In the genomic region with DNA sequence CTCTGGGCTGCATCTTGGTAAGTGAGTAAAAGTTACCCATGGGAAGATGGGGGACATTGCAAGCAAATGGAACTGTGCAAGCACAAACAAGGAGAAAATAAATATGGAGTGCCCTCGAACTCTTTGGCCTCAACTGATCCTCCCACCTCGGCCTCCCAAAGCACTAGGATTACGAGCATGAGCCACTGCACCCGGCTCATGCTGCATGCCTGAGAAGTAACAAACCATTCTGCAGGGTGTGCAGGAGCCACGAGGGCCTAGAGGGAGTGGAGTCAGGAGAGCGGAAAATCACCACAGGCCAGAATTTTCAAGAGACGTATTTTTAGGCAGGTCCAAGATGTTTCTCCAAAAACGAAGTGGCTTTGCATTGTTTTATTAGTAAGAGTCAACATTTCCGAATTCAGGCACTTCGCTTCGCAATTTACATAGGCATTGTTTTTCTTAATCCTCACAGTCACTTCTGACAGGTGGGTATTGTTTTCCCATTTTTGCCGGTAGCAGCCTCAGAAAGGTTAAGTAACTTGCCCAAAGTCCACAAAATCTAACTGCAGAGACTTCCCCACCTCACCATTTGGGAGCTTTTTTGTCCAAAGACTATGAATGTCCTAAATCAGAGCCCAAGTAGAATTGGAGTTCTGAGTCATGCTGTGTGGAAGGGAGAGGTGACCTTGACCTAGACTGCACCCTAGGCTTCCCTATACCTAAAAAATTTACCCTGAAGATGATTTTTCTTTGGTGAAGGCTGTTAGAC, we compare ENCODE assay signal across 1 cellular context.
TF ChIP-seq lines count a peak whose summit lies in the region.

No MANE protein-coding gene starts in this region.

TF ChIP-seq in HepG2, 621 proteins besides CTCF, POLR2A, EP300 and RAD21 (continued from another document and continues in another):
- TF ChIP-seq ZBTB8A (CRISPR knock-in tag; IDR thresholded peaks at IDR 0.05; ENCODE audit: borderline replicate concordance, low read depth) (no peak), ZNF772 (CRISPR knock-in tag; IDR thresholded peaks at IDR 0.05) (no peak), GTF3A (CRISPR knock-in tag; conservative IDR thresholded peaks at IDR 0.05) (no peak), ZNF747 (CRISPR knock-in tag; IDR thresholded peaks at IDR 0.05; ENCODE audit: borderline replicate concordance) (no peak), MTF1 (CRISPR knock-in tag; IDR thresholded peaks at IDR 0.05) (no peak), GFI1 (CRISPR knock-in tag; IDR thresholded peaks at IDR 0.05; ENCODE audit: borderline replicate concordance) (0 out of 2 replicates have a peak, but pooled peaks have one; percentile 69), FLYWCH1 (CRISPR knock-in tag; IDR thresholded peaks at IDR 0.05) (no peak), CREM (IDR thresholded peaks at IDR 0.05) (0 out of 2 replicates have a peak, but pooled peaks have one; percentile 10), CREM (CRISPR knock-in tag; IDR thresholded peaks at IDR 0.05) (no peak), ZNF629 (CRISPR knock-in tag; conservative IDR thresholded peaks at IDR 0.05) (0 out of 2 replicates have a peak, but pooled peaks have one; percentile 13), BORCS8-MEF2B (CRISPR knock-in tag; IDR thresholded peaks at IDR 0.05) (no peak), POGZ (CRISPR knock-in tag; IDR thresholded peaks at IDR 0.05) (peak; percentile 19; the same call in 1 of the 2 replicates), ZNF317 (CRISPR knock-in tag; IDR thresholded peaks at IDR 0.05) (no peak), FOSL2 (CRISPR knock-in tag; IDR thresholded peaks at IDR 0.05) (peak; percentile 69), NFKBIZ (CRISPR knock-in tag; IDR thresholded peaks at IDR 0.05) (no peak), KMT2A (CRISPR knock-in tag; IDR thresholded peaks at IDR 0.05) (no peak), GLI4 (CRISPR knock-in tag; IDR thresholded peaks at IDR 0.05; ENCODE audit: borderline replicate concordance) (no peak), NFKB2 (CRISPR knock-in tag; IDR thresholded peaks at IDR 0.05; ENCODE audit: borderline replicate concordance) (no peak), NBN (conservative IDR thresholded peaks at IDR 0.05) (no peak), SRF (IDR thresholded peaks at IDR 0.05; ENCODE audit: low read depth, low read length) (no peak), MAZ (IDR thresholded peaks at IDR 0.05; ENCODE audit: borderline replicate concordance, low read depth, low read length) (no peak), MAZ (CRISPR knock-in tag; IDR thresholded peaks at IDR 0.05; ENCODE audit: low read depth) (no peak), JUND (CRISPR knock-in tag; IDR thresholded peaks at IDR 0.05) (0 out of 2 replicates have a peak, but pooled peaks have one; percentile 17), ZNF589 (CRISPR knock-in tag; conservative IDR thresholded peaks at IDR 0.05) (no peak), RXRB (CRISPR knock-in tag; IDR thresholded peaks at IDR 0.05; ENCODE audit: borderline replicate concordance) (peak; percentile 51), ZNF572 (CRISPR knock-in tag; IDR thresholded peaks at IDR 0.05) (no peak), ZNF652 (CRISPR knock-in tag; IDR thresholded peaks at IDR 0.05; ENCODE audit: borderline replicate concordance, low read depth) (no peak), ZMYM2 (CRISPR knock-in tag; IDR thresholded peaks at IDR 0.05) (no peak), ZNF3 (CRISPR knock-in tag; IDR thresholded peaks at IDR 0.05) (no peak), SOX6 (IDR thresholded peaks at IDR 0.05) (no peak), SOX6 (CRISPR knock-in tag; IDR thresholded peaks at IDR 0.05) (peak; percentile 90), ZNF773 (CRISPR knock-in tag; IDR thresholded peaks at IDR 0.05; ENCODE audit: borderline replicate concordance) (no peak), GZF1 (CRISPR knock-in tag; IDR thresholded peaks at IDR 0.05) (no peak), ZNF75D (CRISPR knock-in tag; IDR thresholded peaks at IDR 0.05; ENCODE audit: borderline replicate concordance) (no peak), RARA (CRISPR knock-in tag; IDR thresholded peaks at IDR 0.05) (peak; percentile 59), ZNF260 (CRISPR knock-in tag; IDR thresholded peaks at IDR 0.05; ENCODE audit: borderline replicate concordance, low read depth) (no peak), ZNF124 (CRISPR knock-in tag; IDR thresholded peaks at IDR 0.05) (no peak)
- TF ChIP-seq, protein P1, sequence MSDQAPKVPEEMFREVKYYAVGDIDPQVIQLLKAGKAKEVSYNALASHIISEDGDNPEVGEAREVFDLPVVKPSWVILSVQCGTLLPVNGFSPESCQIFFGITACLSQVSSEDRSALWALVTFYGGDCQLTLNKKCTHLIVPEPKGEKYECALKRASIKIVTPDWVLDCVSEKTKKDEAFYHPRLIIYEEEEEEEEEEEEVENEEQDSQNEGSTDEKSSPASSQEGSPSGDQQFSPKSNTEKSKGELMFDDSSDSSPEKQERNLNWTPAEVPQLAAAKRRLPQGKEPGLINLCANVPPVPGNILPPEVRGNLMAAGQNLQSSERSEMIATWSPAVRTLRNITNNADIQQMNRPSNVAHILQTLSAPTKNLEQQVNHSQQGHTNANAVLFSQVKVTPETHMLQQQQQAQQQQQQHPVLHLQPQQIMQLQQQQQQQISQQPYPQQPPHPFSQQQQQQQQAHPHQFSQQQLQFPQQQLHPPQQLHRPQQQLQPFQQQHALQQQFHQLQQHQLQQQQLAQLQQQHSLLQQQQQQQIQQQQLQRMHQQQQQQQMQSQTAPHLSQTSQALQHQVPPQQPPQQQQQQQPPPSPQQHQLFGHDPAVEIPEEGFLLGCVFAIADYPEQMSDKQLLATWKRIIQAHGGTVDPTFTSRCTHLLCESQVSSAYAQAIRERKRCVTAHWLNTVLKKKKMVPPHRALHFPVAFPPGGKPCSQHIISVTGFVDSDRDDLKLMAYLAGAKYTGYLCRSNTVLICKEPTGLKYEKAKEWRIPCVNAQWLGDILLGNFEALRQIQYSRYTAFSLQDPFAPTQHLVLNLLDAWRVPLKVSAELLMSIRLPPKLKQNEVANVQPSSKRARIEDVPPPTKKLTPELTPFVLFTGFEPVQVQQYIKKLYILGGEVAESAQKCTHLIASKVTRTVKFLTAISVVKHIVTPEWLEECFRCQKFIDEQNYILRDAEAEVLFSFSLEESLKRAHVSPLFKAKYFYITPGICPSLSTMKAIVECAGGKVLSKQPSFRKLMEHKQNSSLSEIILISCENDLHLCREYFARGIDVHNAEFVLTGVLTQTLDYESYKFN (CRISPR knock-in tag; conservative IDR thresholded peaks at IDR 0.05), result 0 out of 2 replicates have a peak, but pooled peaks have one; percentile 22
- TF ChIP-seq, protein P2, sequence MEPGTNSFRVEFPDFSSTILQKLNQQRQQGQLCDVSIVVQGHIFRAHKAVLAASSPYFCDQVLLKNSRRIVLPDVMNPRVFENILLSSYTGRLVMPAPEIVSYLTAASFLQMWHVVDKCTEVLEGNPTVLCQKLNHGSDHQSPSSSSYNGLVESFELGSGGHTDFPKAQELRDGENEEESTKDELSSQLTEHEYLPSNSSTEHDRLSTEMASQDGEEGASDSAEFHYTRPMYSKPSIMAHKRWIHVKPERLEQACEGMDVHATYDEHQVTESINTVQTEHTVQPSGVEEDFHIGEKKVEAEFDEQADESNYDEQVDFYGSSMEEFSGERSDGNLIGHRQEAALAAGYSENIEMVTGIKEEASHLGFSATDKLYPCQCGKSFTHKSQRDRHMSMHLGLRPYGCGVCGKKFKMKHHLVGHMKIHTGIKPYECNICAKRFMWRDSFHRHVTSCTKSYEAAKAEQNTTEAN (CRISPR knock-in tag; conservative IDR thresholded peaks at IDR 0.05), result no peak
- TF ChIP-seq, protein P3, sequence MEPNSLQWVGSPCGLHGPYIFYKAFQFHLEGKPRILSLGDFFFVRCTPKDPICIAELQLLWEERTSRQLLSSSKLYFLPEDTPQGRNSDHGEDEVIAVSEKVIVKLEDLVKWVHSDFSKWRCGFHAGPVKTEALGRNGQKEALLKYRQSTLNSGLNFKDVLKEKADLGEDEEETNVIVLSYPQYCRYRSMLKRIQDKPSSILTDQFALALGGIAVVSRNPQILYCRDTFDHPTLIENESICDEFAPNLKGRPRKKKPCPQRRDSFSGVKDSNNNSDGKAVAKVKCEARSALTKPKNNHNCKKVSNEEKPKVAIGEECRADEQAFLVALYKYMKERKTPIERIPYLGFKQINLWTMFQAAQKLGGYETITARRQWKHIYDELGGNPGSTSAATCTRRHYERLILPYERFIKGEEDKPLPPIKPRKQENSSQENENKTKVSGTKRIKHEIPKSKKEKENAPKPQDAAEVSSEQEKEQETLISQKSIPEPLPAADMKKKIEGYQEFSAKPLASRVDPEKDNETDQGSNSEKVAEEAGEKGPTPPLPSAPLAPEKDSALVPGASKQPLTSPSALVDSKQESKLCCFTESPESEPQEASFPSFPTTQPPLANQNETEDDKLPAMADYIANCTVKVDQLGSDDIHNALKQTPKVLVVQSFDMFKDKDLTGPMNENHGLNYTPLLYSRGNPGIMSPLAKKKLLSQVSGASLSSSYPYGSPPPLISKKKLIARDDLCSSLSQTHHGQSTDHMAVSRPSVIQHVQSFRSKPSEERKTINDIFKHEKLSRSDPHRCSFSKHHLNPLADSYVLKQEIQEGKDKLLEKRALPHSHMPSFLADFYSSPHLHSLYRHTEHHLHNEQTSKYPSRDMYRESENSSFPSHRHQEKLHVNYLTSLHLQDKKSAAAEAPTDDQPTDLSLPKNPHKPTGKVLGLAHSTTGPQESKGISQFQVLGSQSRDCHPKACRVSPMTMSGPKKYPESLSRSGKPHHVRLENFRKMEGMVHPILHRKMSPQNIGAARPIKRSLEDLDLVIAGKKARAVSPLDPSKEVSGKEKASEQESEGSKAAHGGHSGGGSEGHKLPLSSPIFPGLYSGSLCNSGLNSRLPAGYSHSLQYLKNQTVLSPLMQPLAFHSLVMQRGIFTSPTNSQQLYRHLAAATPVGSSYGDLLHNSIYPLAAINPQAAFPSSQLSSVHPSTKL (CRISPR knock-in tag; IDR thresholded peaks at IDR 0.05), result peak; percentile 56
- TF ChIP-seq, protein P4, sequence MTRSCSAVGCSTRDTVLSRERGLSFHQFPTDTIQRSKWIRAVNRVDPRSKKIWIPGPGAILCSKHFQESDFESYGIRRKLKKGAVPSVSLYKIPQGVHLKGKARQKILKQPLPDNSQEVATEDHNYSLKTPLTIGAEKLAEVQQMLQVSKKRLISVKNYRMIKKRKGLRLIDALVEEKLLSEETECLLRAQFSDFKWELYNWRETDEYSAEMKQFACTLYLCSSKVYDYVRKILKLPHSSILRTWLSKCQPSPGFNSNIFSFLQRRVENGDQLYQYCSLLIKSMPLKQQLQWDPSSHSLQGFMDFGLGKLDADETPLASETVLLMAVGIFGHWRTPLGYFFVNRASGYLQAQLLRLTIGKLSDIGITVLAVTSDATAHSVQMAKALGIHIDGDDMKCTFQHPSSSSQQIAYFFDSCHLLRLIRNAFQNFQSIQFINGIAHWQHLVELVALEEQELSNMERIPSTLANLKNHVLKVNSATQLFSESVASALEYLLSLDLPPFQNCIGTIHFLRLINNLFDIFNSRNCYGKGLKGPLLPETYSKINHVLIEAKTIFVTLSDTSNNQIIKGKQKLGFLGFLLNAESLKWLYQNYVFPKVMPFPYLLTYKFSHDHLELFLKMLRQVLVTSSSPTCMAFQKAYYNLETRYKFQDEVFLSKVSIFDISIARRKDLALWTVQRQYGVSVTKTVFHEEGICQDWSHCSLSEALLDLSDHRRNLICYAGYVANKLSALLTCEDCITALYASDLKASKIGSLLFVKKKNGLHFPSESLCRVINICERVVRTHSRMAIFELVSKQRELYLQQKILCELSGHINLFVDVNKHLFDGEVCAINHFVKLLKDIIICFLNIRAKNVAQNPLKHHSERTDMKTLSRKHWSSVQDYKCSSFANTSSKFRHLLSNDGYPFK (CRISPR knock-in tag; IDR thresholded peaks at IDR 0.05; ENCODE audit: borderline replicate concordance), result no peak
- TF ChIP-seq, protein P5, sequence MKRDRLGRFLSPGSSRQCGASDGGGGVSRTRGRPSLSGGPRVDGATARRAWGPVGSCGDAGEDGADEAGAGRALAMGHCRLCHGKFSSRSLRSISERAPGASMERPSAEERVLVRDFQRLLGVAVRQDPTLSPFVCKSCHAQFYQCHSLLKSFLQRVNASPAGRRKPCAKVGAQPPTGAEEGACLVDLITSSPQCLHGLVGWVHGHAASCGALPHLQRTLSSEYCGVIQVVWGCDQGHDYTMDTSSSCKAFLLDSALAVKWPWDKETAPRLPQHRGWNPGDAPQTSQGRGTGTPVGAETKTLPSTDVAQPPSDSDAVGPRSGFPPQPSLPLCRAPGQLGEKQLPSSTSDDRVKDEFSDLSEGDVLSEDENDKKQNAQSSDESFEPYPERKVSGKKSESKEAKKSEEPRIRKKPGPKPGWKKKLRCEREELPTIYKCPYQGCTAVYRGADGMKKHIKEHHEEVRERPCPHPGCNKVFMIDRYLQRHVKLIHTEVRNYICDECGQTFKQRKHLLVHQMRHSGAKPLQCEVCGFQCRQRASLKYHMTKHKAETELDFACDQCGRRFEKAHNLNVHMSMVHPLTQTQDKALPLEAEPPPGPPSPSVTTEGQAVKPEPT (CRISPR knock-in tag; IDR thresholded peaks at IDR 0.05; ENCODE audit: low read depth), result no peak
- TF ChIP-seq, protein P6, sequence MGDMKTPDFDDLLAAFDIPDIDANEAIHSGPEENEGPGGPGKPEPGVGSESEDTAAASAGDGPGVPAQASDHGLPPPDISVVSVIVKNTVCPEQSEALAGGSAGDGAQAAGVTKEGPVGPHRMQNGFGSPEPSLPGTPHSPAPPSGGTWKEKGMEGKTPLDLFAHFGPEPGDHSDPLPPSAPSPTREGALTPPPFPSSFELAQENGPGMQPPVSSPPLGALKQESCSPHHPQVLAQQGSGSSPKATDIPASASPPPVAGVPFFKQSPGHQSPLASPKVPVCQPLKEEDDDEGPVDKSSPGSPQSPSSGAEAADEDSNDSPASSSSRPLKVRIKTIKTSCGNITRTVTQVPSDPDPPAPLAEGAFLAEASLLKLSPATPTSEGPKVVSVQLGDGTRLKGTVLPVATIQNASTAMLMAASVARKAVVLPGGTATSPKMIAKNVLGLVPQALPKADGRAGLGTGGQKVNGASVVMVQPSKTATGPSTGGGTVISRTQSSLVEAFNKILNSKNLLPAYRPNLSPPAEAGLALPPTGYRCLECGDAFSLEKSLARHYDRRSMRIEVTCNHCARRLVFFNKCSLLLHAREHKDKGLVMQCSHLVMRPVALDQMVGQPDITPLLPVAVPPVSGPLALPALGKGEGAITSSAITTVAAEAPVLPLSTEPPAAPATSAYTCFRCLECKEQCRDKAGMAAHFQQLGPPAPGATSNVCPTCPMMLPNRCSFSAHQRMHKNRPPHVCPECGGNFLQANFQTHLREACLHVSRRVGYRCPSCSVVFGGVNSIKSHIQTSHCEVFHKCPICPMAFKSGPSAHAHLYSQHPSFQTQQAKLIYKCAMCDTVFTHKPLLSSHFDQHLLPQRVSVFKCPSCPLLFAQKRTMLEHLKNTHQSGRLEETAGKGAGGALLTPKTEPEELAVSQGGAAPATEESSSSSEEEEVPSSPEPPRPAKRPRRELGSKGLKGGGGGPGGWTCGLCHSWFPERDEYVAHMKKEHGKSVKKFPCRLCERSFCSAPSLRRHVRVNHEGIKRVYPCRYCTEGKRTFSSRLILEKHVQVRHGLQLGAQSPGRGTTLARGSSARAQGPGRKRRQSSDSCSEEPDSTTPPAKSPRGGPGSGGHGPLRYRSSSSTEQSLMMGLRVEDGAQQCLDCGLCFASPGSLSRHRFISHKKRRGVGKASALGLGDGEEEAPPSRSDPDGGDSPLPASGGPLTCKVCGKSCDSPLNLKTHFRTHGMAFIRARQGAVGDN (CRISPR knock-in tag; IDR thresholded peaks at IDR 0.05), result peak; percentile 19; the same call in 1 of the 2 replicates
- TF ChIP-seq, protein P7, sequence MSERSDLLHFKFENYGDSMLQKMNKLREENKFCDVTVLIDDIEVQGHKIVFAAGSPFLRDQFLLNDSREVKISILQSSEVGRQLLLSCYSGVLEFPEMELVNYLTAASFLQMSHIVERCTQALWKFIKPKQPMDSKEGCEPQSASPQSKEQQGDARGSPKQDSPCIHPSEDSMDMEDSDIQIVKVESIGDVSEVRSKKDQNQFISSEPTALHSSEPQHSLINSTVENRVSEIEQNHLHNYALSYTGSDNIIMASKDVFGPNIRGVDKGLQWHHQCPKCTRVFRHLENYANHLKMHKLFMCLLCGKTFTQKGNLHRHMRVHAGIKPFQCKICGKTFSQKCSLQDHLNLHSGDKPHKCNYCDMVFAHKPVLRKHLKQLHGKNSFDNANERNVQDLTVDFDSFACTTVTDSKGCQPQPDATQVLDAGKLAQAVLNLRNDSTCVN (CRISPR knock-in tag; IDR thresholded peaks at IDR 0.05; ENCODE audit: borderline replicate concordance), result no peak
